In genomic region chr1:184514447-184514846, GRCh38 we compare ENCODE assay signal across 1 cellular context.
TF ChIP-seq lines count a peak whose summit lies in the region.

No MANE protein-coding gene starts in this region.

TF ChIP-seq in IMR-90, 13 proteins besides CTCF, POLR2A, EP300 and RAD21 (continued from another document):
- no peak for TF ChIP-seq CEBPB (IDR thresholded peaks at IDR 0.05; ENCODE audit: low read depth, low read length)
- TF ChIP-seq MXI1 (IDR thresholded peaks at IDR 0.05; ENCODE audit: borderline replicate concordance, low read depth, low read length) = no peak
- TF ChIP-seq MAZ (IDR thresholded peaks at IDR 0.05; ENCODE audit: borderline replicate concordance, low read depth, low read length) = no peak
- TF ChIP-seq, protein P1, sequence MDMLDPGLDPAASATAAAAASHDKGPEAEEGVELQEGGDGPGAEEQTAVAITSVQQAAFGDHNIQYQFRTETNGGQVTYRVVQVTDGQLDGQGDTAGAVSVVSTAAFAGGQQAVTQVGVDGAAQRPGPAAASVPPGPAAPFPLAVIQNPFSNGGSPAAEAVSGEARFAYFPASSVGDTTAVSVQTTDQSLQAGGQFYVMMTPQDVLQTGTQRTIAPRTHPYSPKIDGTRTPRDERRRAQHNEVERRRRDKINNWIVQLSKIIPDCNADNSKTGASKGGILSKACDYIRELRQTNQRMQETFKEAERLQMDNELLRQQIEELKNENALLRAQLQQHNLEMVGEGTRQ (IDR thresholded peaks at IDR 0.05; ENCODE audit: low read depth, low read length) = no peak
- no peak for TF ChIP-seq RFX5 (IDR thresholded peaks at IDR 0.05; ENCODE audit: low read depth, low read length)
- no peak for TF ChIP-seq FOS (IDR thresholded peaks at IDR 0.05; ENCODE audit: low read depth, low read length)
